In the genomic region with DNA sequence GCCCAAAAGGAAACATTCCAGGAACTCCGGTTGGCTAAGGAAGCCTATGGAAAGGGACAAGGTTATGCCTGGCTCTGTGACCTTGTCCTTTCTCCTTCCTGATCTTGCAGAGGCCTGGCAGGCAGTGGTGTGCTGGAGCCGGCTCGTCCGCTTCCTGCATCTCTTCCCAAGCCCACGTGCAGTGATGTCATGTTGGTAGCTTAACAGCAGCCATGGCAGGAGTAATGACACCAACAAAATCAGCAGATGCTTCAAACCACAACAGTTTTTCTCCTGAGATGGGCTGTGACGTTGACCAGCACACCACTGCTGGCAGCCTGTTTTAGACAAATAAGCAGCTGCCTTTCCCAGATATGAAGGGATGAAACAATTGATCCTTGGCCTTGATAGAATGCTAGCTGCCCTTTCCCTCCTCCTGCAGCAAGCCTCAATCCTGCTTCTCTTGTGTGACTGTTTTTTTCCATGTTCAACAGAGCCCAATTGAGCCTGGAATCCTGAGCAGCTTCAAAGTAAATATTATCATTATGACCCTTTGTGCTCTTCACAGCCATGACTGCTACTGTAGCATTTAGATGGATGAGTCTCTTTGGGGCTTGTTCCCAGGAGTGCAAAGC, we compare ENCODE assay signal across 14 cellular contexts. TPM values are rescaled to one million over a fixed set of nuclear protein-coding genes. Genes with fewer than 3 reads are reported as not detected.
DNase-seq lines count a peak whose midpoint lies in the region; ATAC-seq, FAIRE-seq and TF ChIP-seq lines count a peak whose summit lies in the region.
"Had no signal": no experiment of that assay in that cellular context is flagged by ENCODE, and none has a peak within 500 bp of the region (broad histone marks: within the 10 kb centered on the region; RNA-seq: fewer than 3 reads in every experiment).

No MANE protein-coding gene starts in this region.

- H3K4me2 ChIP-seq in HepG2 (ENCODE audit: low read depth, low read length), result peak overlapping the region; percentile 39
- H3K4me2 ChIP-seq: KMS-11 had no signal

- no peaks in the 10 kb centered on the region for H3K36me3 Mint-ChIP-seq in natural killer cell
- H3K36me3 Mint-ChIP-seq in natural killer cell treated with Interleukin-12 subunit alpha and Interleukin-12 subunit beta and Interleukin-15 and Interleukin-18, amount 100 ng/mL, for 72 hours, result no peaks in the 10 kb centered on the region
- peaks cover 7 to 46% of the 10 kb centered on the region in 2 donors for H3K36me3 Mint-ChIP-seq in stimulated activated naive B cell treated with anti-CD40 and anti-IgM and Interleukin-4, amounts not matched to agents 10 μg/mL and 1 μg/mL and 100 μg/mL, for 72 hours

- 21% methylated on average over 2 of the region's 6 CpGs for WGBS in HepG2 (ENCODE audit: low lambda C conversion rate)

- H3K9me3 Mint-ChIP-seq in natural killer cell, result no peaks in the 10 kb centered on the region
- H3K9me3 Mint-ChIP-seq in natural killer cell treated with Interleukin-12 subunit alpha and Interleukin-12 subunit beta and Interleukin-15 and Interleukin-18, amount 100 ng/mL, for 72 hours, result no peaks in the 10 kb centered on the region
- H3K9me3 Mint-ChIP-seq in stimulated activated naive B cell treated with anti-CD40 and anti-IgM and Interleukin-4, amounts not matched to agents 10 μg/mL and 1 μg/mL and 100 μg/mL, for 72 hours, result no peaks in the 10 kb centered on the region
- H3K9me3 Mint-ChIP-seq: activated T-helper 17 cell treated with anti-CD3 and anti-CD28 coated beads, Interleukin-2, amount 50 U/mL, for 72 hours had no signal

- in situ Hi-C loops in HepG2 (cut with HindIII; ENCODE audit: extremely low pct_ligation_motif_present, low pct_unique_long_range_greater_than_20kb), result no loop called here

- H3K36me3 ChIP-seq in HepG2 (replicated peaks in 1 of 2; ENCODE audit: control insufficient read depth in 1 of 2, insufficient read depth in 2 of 2, low read length in 2 of 2) (0 out of 5 replicates have a peak, but pooled peaks cover 0 to 7% of the 10 kb centered on the region in 2 experiments), uterus (no peaks in the 10 kb centered on the region), left lung (no peaks in the 10 kb centered on the region)

- ATAC-seq in natural killer cell (no peak), HepG2 (peak; percentile 95), left lung (no peak), HG02981 (IDR thresholded peaks at IDR 0.05; ENCODE audit: unreplicated experiment) (no peak)
- no peak for ATAC-seq in natural killer cell treated with Interleukin-12 subunit alpha and Interleukin-12 subunit beta and Interleukin-15 and Interleukin-18, amount 100 ng/mL, for 72 hours
- no peak for ATAC-seq in stimulated activated naive B cell treated with anti-CD40 and anti-IgM and Interleukin-4, amounts not matched to agents 10 μg/mL and 1 μg/mL and 100 μg/mL, for 72 hours (replicated peaks)
- ATAC-seq: activated T-helper 17 cell treated with anti-CD3 and anti-CD28 coated beads, Interleukin-2, amount 50 U/mL, for 72 hours had no signal

- H3K27me3 Mint-ChIP-seq in natural killer cell (ENCODE audit: low read depth in 2 of 2), result no peaks in the 10 kb centered on the region
- no peaks in the 10 kb centered on the region for H3K27me3 Mint-ChIP-seq in natural killer cell treated with Interleukin-12 subunit alpha and Interleukin-12 subunit beta and Interleukin-15 and Interleukin-18, amount 100 ng/mL, for 72 hours
- H3K27me3 Mint-ChIP-seq in stimulated activated naive B cell treated with anti-CD40 and anti-IgM and Interleukin-4, amounts not matched to agents 10 μg/mL and 1 μg/mL and 100 μg/mL, for 72 hours, result no peaks in the 10 kb centered on the region
- H3K27me3 Mint-ChIP-seq: activated T-helper 17 cell treated with anti-CD3 and anti-CD28 coated beads, Interleukin-2, amount 50 U/mL, for 72 hours had no signal

- H3K9ac ChIP-seq in HepG2 (ENCODE audit: insufficient read depth, low read depth, low read length), result no peak overlapping the region
- H3K9ac ChIP-seq: KMS-11 had no signal

- no peak for DNase-seq in natural killer cell
- no peak for DNase-seq in natural killer cell treated with Interleukin-12 subunit alpha and Interleukin-12 subunit beta and Interleukin-15 and Interleukin-18, amount 100 ng/mL, for 72 hours (ENCODE audit: low spot score)
- peak; percentile 89 for DNase-seq in amniotic epithelial cell (ENCODE audit: low read depth)
- peak; percentile 80 for DNase-seq in HepG2 (ENCODE audit: low spot score)
- DNase-seq in uterus, result peak; percentile 30 to 50
- DNase-seq in stimulated activated naive B cell treated with anti-CD40 and anti-IgM and Interleukin-4, amounts not matched to agents 10 μg/mL and 1 μg/mL and 100 μg/mL, for 72 hours, result no peak
- no peak for DNase-seq in left lung
- DNase-seq: endodermal cell, NCI-H526, T-helper 9 cell had no signal

- peak; percentile 85 for FAIRE-seq in HepG2 (lab: Jason Lieb, UNC)
- FAIRE-seq: keratinocyte had no signal

- no peak overlapping the region for H3K4me3 Mint-ChIP-seq in natural killer cell
- H3K4me3 Mint-ChIP-seq in natural killer cell treated with Interleukin-12 subunit alpha and Interleukin-12 subunit beta and Interleukin-15 and Interleukin-18, amount 100 ng/mL, for 72 hours, result no peak overlapping the region
- no peak overlapping the region for H3K4me3 Mint-ChIP-seq in stimulated activated naive B cell treated with anti-CD40 and anti-IgM and Interleukin-4, amounts not matched to agents 10 μg/mL and 1 μg/mL and 100 μg/mL, for 72 hours
- H3K4me3 Mint-ChIP-seq: activated T-helper 17 cell treated with anti-CD3 and anti-CD28 coated beads, Interleukin-2, amount 50 U/mL, for 72 hours; endodermal cell had no signal

- POLR2A ChIA-PET in HepG2 (lab: Yijun Ruan, JAX), result interaction anchor here (0.9 kb wide), 1 partner anchor 23 kb away, joined by 3 read pairs; the partner anchor contains the start of gene SEPTIN6

- H3K9me3 ChIP-seq in HepG2 (ENCODE audit: low read length) (no peaks in the 10 kb centered on the region), uterus (no peaks in the 10 kb centered on the region), left lung (no peaks in the 10 kb centered on the region)

- H3K27ac Mint-ChIP-seq in natural killer cell, result peak overlapping the region; percentile 33 to 50
- H3K27ac Mint-ChIP-seq in natural killer cell treated with Interleukin-12 subunit alpha and Interleukin-12 subunit beta and Interleukin-15 and Interleukin-18, amount 100 ng/mL, for 72 hours, result peak overlapping the region in 1 of 2 donors; percentile 37
- no peak overlapping the region for H3K27ac Mint-ChIP-seq in stimulated activated naive B cell treated with anti-CD40 and anti-IgM and Interleukin-4, amounts not matched to agents 10 μg/mL and 1 μg/mL and 100 μg/mL, for 72 hours
- H3K27ac Mint-ChIP-seq: activated T-helper 17 cell treated with anti-CD3 and anti-CD28 coated beads, Interleukin-2, amount 50 U/mL, for 72 hours; endodermal cell had no signal

- no peak for TF ChIP-seq RAD21 in HepG2 (CRISPR knock-in tag; IDR thresholded peaks at IDR 0.05)

- no peak overlapping the region for H3K4me3 ChIP-seq in HepG2 (replicated peaks in 1 of 3; ENCODE audit: insufficient read depth in 1 of 3, low read depth in 2 of 3, low read length in 3 of 3)
- H3K4me3 ChIP-seq in uterus, result no peak overlapping the region
- no peak overlapping the region for H3K4me3 ChIP-seq in left lung

- TF ChIP-seq POLR2A in HepG2 (IDR thresholded peaks at IDR 0.05; ENCODE audit: insufficient read depth in 1 of 2, low read depth in 2 of 2, low read length in 2 of 2) (no peak), uterus (IDR thresholded peaks at IDR 0.05) (no peak)

- CTCF ChIA-PET in HepG2 (lab: Yijun Ruan, JAX; ENCODE audit: low intra/inter-chr PET ratio, low total read pairs), result no interaction called here

- no peaks in the 10 kb centered on the region for H3K79me2 ChIP-seq in HepG2 (ENCODE audit: insufficient read depth, low read length)

- intact Hi-C loops in natural killer cell (cut with micrococcal nuclease) (no loop called here), HepG2 (cut with micrococcal nuclease; ENCODE audit: unreplicated experiment) (no loop called here), uterus (cut with DNase I; ENCODE audit: low total_unique reads) (no loop called here), left lung (cut with DNase I) (no loop called here)

- peaks cover 18 to 24% of the 10 kb centered on the region in 2 donors for H3K4me1 Mint-ChIP-seq in natural killer cell
- peaks cover 4 to 21% of the 10 kb centered on the region in 2 donors for H3K4me1 Mint-ChIP-seq in natural killer cell treated with Interleukin-12 subunit alpha and Interleukin-12 subunit beta and Interleukin-15 and Interleukin-18, amount 100 ng/mL, for 72 hours (ENCODE audit: low read depth in 2 of 2)
- H3K4me1 Mint-ChIP-seq in stimulated activated naive B cell treated with anti-CD40 and anti-IgM and Interleukin-4, amounts not matched to agents 10 μg/mL and 1 μg/mL and 100 μg/mL, for 72 hours, result peaks cover 23 to 29% of the 10 kb centered on the region in 2 donors
- H3K4me1 Mint-ChIP-seq: activated T-helper 17 cell treated with anti-CD3 and anti-CD28 coated beads, Interleukin-2, amount 50 U/mL, for 72 hours; endodermal cell had no signal

- H3K27me3 ChIP-seq in HepG2 (ENCODE audit: control insufficient read depth in 1 of 2, insufficient read depth in 2 of 2, low read length in 2 of 2) (no peaks in the 10 kb centered on the region), uterus (no peaks in the 10 kb centered on the region), left lung (no peaks in the 10 kb centered on the region)

- no peaks in the 10 kb centered on the region for H4K20me1 ChIP-seq in HepG2 (ENCODE audit: insufficient read depth, low read length)

- peak in 1 of 2 experiments; percentile 24; a peak in 1 of 4 replicates for TF ChIP-seq EP300 in HepG2 (IDR thresholded peaks at IDR 0.05; ENCODE audit: low read depth in 2 of 2, low read length in 2 of 2)
- no peak for TF ChIP-seq EP300 in HepG2 (CRISPR knock-in tag; IDR thresholded peaks at IDR 0.05; ENCODE audit: borderline replicate concordance)

- H3K4me1 ChIP-seq in HepG2 (ENCODE audit: insufficient read depth, low read length) (peaks cover 35% of the 10 kb centered on the region), uterus (no peaks in the 10 kb centered on the region), left lung (no peaks in the 10 kb centered on the region)

- H2AFZ ChIP-seq in HepG2 (ENCODE audit: low read length), result no peak overlapping the region

- BruUV-seq in HepG2 (replicated peaks; lab: Mats Ljungman, UMichigan), result no TSS peak

- H3K27ac ChIP-seq in HepG2 (ENCODE audit: extremely low read length, insufficient read depth, low read length) (peak overlapping the region; percentile 52), uterus (peak overlapping the region in 1 of 2 donors; percentile 25), left lung (no peak overlapping the region)
- H3K27ac ChIP-seq: KMS-11 had no signal

- TF ChIP-seq CTCF in natural killer cell (IDR thresholded peaks at IDR 0.05) (no peak), HepG2 (CRISPR knock-in tag; IDR thresholded peaks at IDR 0.05) (no peak), uterus (IDR thresholded peaks at IDR 0.05) (no peak), left lung (IDR thresholded peaks at IDR 0.05) (no peak)

RNA-seq across cellular contexts. Expression of gene SEPTIN6, which starts 23.4 kb away (rescaled TPM):
- total RNA-seq in natural killer cell (100 to 1,000 TPM; 138 to 202 (median 158) TPM), HepG2 (2016; rRNA removed; fragmentation: Illumina TruSeq; extraction: Trizol) (21.7 and 34.1 TPM in 2 replicates), uterus (10 to 100 TPM in 2 of 4 donors, 1 to 10 TPM in 2; 1.8 to 34.8 (median 15.5) TPM), left lung (10 to 100 TPM; 19.1 to 20.3 TPM)
- 10 to 100 TPM; 79.7 to 84.0 TPM for total RNA-seq in natural killer cell treated with Interleukin-12 subunit alpha and Interleukin-12 subunit beta and Interleukin-15 and Interleukin-18, amount 100 ng/mL, for 72 hours
- 4.2 and 4.3 TPM in 2 replicates for total RNA-seq in HepG2 (2016; cell fraction: cytosol; rRNA removed; fragmentation: Illumina TruSeq; extraction: Trizol; ENCODE audit: low read depth)
- total RNA-seq in HepG2 (2016; cell fraction: insoluble cytoplasmic fraction; rRNA removed; fragmentation: Illumina TruSeq; extraction: Trizol), result 22.6 and 30.6 TPM in 2 replicates
- total RNA-seq in HepG2 (2016; cell fraction: membrane; rRNA removed; fragmentation: Illumina TruSeq; extraction: Trizol), result 11.6 and 11.9 TPM in 2 replicates
- 13.4 and 14.5 TPM in 2 replicates for total RNA-seq in HepG2 (2016; cell fraction: nucleus; rRNA removed; fragmentation: Illumina TruSeq; extraction: Trizol)
- polyA plus RNA-seq in HepG2 (2011; rRNA removed), result 35.9 and 38.3 TPM in 2 replicates
- polyA plus RNA-seq in HepG2 (2011; cell fraction: cytosol; rRNA removed), result 35.8 and 37.3 TPM in 2 replicates
- 20.9 and 22.6 TPM in 2 replicates for polyA plus RNA-seq in HepG2 (2011; cell fraction: nucleus; rRNA removed)
- polyA plus RNA-seq in HepG2 (2012), result 17.4 and 20.8 TPM in 2 replicates
- polyA plus RNA-seq in HepG2 (2016; cell fraction: cytosol; fragmentation: Illumina TruSeq; extraction: Trizol; ENCODE audit: low read depth), result 4.8 and 6.3 TPM in 2 replicates
- polyA plus RNA-seq in HepG2 (2016; cell fraction: insoluble cytoplasmic fraction; fragmentation: Illumina TruSeq; extraction: Trizol; ENCODE audit: low read depth), result 33.9 and 37.2 TPM in 2 replicates
- 11.2 and 12.4 TPM in 2 replicates for polyA plus RNA-seq in HepG2 (2016; cell fraction: membrane; fragmentation: Illumina TruSeq; extraction: Trizol; ENCODE audit: low read depth)
- polyA plus RNA-seq in HepG2 (2016; cell fraction: nucleus; fragmentation: Illumina TruSeq; extraction: Trizol; ENCODE audit: insufficient read depth, low read depth), result 25.4 and 30.7 TPM in 2 replicates
- 52.2 and 78.0 TPM in 2 replicates for polyA minus RNA-seq in HepG2 (2011; rRNA and poly(A)+ RNA removed; ENCODE audit: low replicate concordance)
- 24.4 and 30.2 TPM in 2 replicates for polyA minus RNA-seq in HepG2 (2011; cell fraction: cytosol; rRNA and poly(A)+ RNA removed)
- 10.7 and 23.0 TPM in 2 replicates for polyA minus RNA-seq in HepG2 (2011; cell fraction: nucleus; rRNA and poly(A)+ RNA removed)

Comparison
In these comparisons a context has a peak if more than half of its experiments do, and no peak if none do; other contexts are left out.
1. DNase-seq: peak in amniotic epithelial cell (single experiment), HepG2 (single experiment) and uterus (2 of 2); none in natural killer cell (single experiment), natural killer cell treated with Interleukin-12 subunit alpha and Interleukin-12 subunit beta and Interleukin-15 and Interleukin-18, amount 100 ng/mL, for 72 hours (single experiment), stimulated activated naive B cell treated with anti-CD40 and anti-IgM and Interleukin-4, amounts not matched to agents 10 μg/mL and 1 μg/mL and 100 μg/mL, for 72 hours (single experiment) and left lung (0 of 2).